ENCODE assay signal across 8 cellular contexts in genomic region chr19:53333071-53333465, GRCh38. TPM values are rescaled to one million over a fixed set of nuclear protein-coding genes. Genes with fewer than 3 reads are reported as not detected.
DNase-seq lines count a peak whose midpoint lies in the region; ATAC-seq, FAIRE-seq and TF ChIP-seq lines count a peak whose summit lies in the region.

No MANE protein-coding gene starts in this region.

- H4K20me1 ChIP-seq in neural progenitor cell (ENCODE audit: low read depth): peaks cover 5% of the 10 kb centered on the region

- peak overlapping the region; percentile 80 for H3K4me2 ChIP-seq in neural progenitor cell

- FAIRE-seq in frontal cortex (lab: Jason Lieb, UNC): no peak

- H3K9me3 Mint-ChIP-seq in neural progenitor cell: peaks cover 35% of the 10 kb centered on the region

- H3K4me1 ChIP-seq in neural progenitor cell: no peaks in the 10 kb centered on the region

- peak overlapping the region; percentile 92 for H2AFZ ChIP-seq in neural progenitor cell (replicated peaks)

- peaks cover 15% of the 10 kb centered on the region for H3K36me3 Mint-ChIP-seq in neural progenitor cell

- H3F3A ChIP-seq in neural progenitor cell (ENCODE audit: low read depth): peaks cover 21% of the 10 kb centered on the region

- H3K9me3 ChIP-seq in neural progenitor cell (ENCODE audit: low read depth): no peaks in the 10 kb centered on the region

- no peak overlapping the region for H3K9ac ChIP-seq in neural progenitor cell

- H3K27me3 Mint-ChIP-seq in neural progenitor cell (ENCODE audit: insufficient read depth, low read depth): peaks cover 3% of the 10 kb centered on the region

- TF ChIP-seq CTCF in fibroblast of mammary gland (conservative IDR thresholded peaks at IDR 0.05; ENCODE audit: control insufficient read depth, insufficient read depth, low read depth, low read length) (no peak), neural progenitor cell (IDR thresholded peaks at IDR 0.05) (no peak)

- peak overlapping the region; percentile 77 for H3K4me3 ChIP-seq in Jurkat, Clone E6-1 (ENCODE audit: low read length)
- H3K4me3 ChIP-seq in fibroblast of mammary gland (ENCODE audit: control insufficient read depth, low read depth, low read length): peak overlapping the region; percentile 98
- H3K4me3 ChIP-seq in neural progenitor cell: peak overlapping the region; percentile 81

- H3K27ac ChIP-seq in neural progenitor cell: peak overlapping the region; percentile 55

- H3K4me3 Mint-ChIP-seq in neural progenitor cell: peak overlapping the region; percentile 86

- no peak overlapping the region for H3K27ac Mint-ChIP-seq in neural progenitor cell

- H3K79me2 ChIP-seq in neural progenitor cell (ENCODE audit: low read depth): peaks cover 34% of the 10 kb centered on the region

- no peaks in the 10 kb centered on the region for H3K36me3 ChIP-seq in neural progenitor cell

- no peak for DNase-seq in Jurkat, Clone E6-1 (ENCODE audit: low read depth, low spot score)
- peak; percentile 63 for DNase-seq in activated CD8-positive, alpha-beta memory T cell treated with anti-CD3 and anti-CD28 coated beads, Interleukin-2, amount 50 U/mL, for 48 hours
- no peak for DNase-seq in fibroblast of mammary gland (ENCODE audit: low read depth)
- peak; percentile 76 for DNase-seq in neural progenitor cell (ENCODE audit: low spot score)
- DNase-seq in MV-4-11 (lab: John Stamatoyannopoulos, UW): no peak
- DNase-seq in frontal cortex (ENCODE audit: low spot score in 2 of 2): no peak

- H3K27me3 ChIP-seq in neural progenitor cell: no peaks in the 10 kb centered on the region

- ATAC-seq in GM19023 (IDR thresholded peaks at IDR 0.05; ENCODE audit: unreplicated experiment) (peak; percentile 21), HG03045 (IDR thresholded peaks at IDR 0.05; ENCODE audit: unreplicated experiment) (no peak)

- peaks cover 4% of the 10 kb centered on the region for H3K4me1 Mint-ChIP-seq in neural progenitor cell

RNA-seq across cellular contexts. Expression of gene ZNF845, which starts 0.5 kb away (rescaled TPM):
- polyA plus RNA-seq in Jurkat, Clone E6-1 (2012; ENCODE audit: insufficient read depth, insufficient read length): 3.0 TPM
- 17.9 and 22.8 TPM in 2 replicates for total RNA-seq in neural progenitor cell (ENCODE audit: low replicate concordance)
- 23.6 TPM for total RNA-seq in frontal cortex

RNA-seq across cellular contexts. Expression of gene ZNF525, which starts 32.4 kb away (rescaled TPM):
- not detected for polyA plus RNA-seq in Jurkat, Clone E6-1 (2012; ENCODE audit: insufficient read depth, insufficient read length)
- total RNA-seq in neural progenitor cell (ENCODE audit: low replicate concordance) (18.0 and 31.8 TPM in 2 replicates), frontal cortex (37.5 TPM)

Comparison
In these comparisons a context has a peak if more than half of its experiments do, and no peak if none do; other contexts are left out.
1. DNase-seq: peak in activated CD8-positive, alpha-beta memory T cell treated with anti-CD3 and anti-CD28 coated beads, Interleukin-2, amount 50 U/mL, for 48 hours (single experiment) and neural progenitor cell (single experiment); none in Jurkat, Clone E6-1 (single experiment), fibroblast of mammary gland (single experiment), MV-4-11 (single experiment) and frontal cortex (0 of 2).
2. Peak in every context shown above with its lines, with median percentiles within 50 percentile points of each other: H3K4me3 ChIP-seq.